20 cellular contexts compared by ENCODE assay signal in the genomic region with DNA sequence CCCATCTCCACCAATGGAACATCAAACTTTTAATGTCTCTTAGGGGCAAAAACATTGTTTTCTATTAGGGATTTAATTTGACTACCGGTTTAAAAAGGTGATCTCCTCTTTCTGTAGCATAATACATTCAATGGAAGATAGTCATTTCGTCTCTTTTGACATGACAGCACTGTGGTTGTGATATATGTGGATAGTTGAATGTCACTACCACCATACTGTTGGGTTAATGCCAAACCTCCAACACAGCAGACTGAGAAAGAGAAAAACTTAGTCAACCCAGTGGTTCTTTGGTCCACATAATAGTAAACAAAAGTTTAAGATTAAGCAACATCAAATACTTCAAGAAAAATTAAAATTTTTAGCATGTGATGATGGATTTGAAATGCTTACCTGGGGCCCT.
"Had no signal": no experiment of that assay in that cellular context is flagged by ENCODE, and none has a peak within 500 bp of the region (broad histone marks: within the 10 kb centered on the region; RNA-seq: fewer than 3 reads in every experiment).

No MANE protein-coding gene starts in this region.

- DNase-seq: activated CD4-positive, alpha-beta memory T cell treated with anti-CD3 and anti-CD28 coated beads, Interleukin-2, amount 10 ng/mL, durations not matched to agents 7 days and 5 days; activated CD4-positive, alpha-beta T cell treated with anti-CD3 and anti-CD28 coated beads for 48 hours; activated CD4-positive, CD25-positive, alpha-beta regulatory T cell; activated CD8-positive, alpha-beta memory T cell treated with anti-CD3 and anti-CD28 coated beads, Interleukin-2, amount 50 U/mL, for 48 hours; activated effector memory CD4-positive, alpha-beta T cell treated with Interleukin-2 at 50 U/mL for 16 hours; activated naive CD4-positive, alpha-beta T cell; activated T-cell treated with anti-CD3 and anti-CD28 coated beads, Interleukin-2, amount 50 U/mL, for 48 hours; brain microvascular endothelial cell; cerebellar nuclear complex; Karpas-422; MM.1S; NCI-H1105; NCI-H1436; NCI-H1694 treated with DMSO at 0.1 percent for 48 hours; NCI-H2029 treated with DMSO at 0.1 percent for 48 hours; NCI-H510A treated with DMSO at 0.1 percent for 48 hours; PC-9; SIG-M5 had no signal

- H3K36me3 Mint-ChIP-seq: activated naive CD4-positive, alpha-beta T cell treated with anti-CD3 and anti-CD28 coated beads, Interleukin-2, amount 50 U/mL, for 24 hours had no signal

- H3K9me3 Mint-ChIP-seq: activated CD4-positive, alpha-beta memory T cell treated with anti-CD3 and anti-CD28 coated beads, Interleukin-2, amount 10 ng/mL, durations not matched to agents 7 days and 5 days had no signal

- H3K27me3 Mint-ChIP-seq: activated naive CD4-positive, alpha-beta T cell treated with anti-CD3 and anti-CD28 coated beads, Interleukin-2, amount 50 U/mL, for 24 hours had no signal

- H3K27ac Mint-ChIP-seq: activated CD4-positive, alpha-beta memory T cell treated with anti-CD3 and anti-CD28 coated beads, Interleukin-2, amount 10 ng/mL, durations not matched to agents 7 days and 5 days; activated naive CD4-positive, alpha-beta T cell treated with anti-CD3 and anti-CD28 coated beads, Interleukin-2, amount 50 U/mL, for 24 hours had no signal

- ATAC-seq: K562 had no signal

- H3K4me3 Mint-ChIP-seq: activated CD4-positive, alpha-beta memory T cell treated with anti-CD3 and anti-CD28 coated beads, Interleukin-2, amount 10 ng/mL, durations not matched to agents 7 days and 5 days; activated naive CD4-positive, alpha-beta T cell treated with anti-CD3 and anti-CD28 coated beads, Interleukin-2, amount 50 U/mL, for 24 hours had no signal
